11 cellular contexts compared by ENCODE assay signal in the genomic region with DNA sequence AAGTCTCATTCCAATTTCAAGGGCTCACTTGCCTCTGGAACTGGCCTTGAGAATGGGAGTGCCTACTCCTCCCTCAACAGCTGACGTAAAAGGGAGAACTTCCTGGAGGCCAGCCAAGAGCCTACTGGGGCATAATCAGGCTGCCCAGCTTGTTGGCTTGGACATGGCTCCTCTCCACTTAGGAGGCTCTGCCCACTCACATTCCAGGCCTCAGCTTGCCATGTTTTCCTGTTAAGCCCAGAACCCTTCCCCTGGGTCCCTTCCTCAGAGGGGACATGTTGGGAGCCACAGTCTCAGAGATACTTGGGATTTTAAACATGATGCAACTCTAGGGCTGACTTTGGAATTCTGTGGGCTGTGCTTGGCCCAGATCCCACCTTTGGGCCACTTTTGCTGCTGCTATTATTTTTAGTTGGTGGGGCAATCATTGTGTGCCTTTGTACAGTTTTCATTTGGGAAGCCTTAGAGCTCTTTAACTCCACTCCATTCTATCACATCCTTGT. TPM values are rescaled to one million over a fixed set of nuclear protein-coding genes. Genes with fewer than 3 reads are reported as not detected.
DNase-seq lines count a peak whose midpoint lies in the region; ATAC-seq, FAIRE-seq and TF ChIP-seq lines count a peak whose summit lies in the region.
"Had no signal": no experiment of that assay in that cellular context is flagged by ENCODE, and none has a peak within 500 bp of the region (broad histone marks: within the 10 kb centered on the region; RNA-seq: fewer than 3 reads in every experiment).

No MANE protein-coding gene starts in this region.

- H3K4me1 ChIP-seq in mammary epithelial cell (ENCODE audit: insufficient read depth, low read length): peaks cover 56% of the 10 kb centered on the region

- H3K36me3 ChIP-seq in mammary epithelial cell (ENCODE audit: insufficient read depth, low read length): no peaks in the 10 kb centered on the region

- FAIRE-seq in urothelium cell line (lab: Jason Lieb, UNC): no peak
- FAIRE-seq in GM12891 (lab: Jason Lieb, UNC): no peak

- H3K4me2 ChIP-seq in mammary epithelial cell (ENCODE audit: insufficient read depth, low read depth, low read length): peak overlapping the region; percentile 41

- H3K4me3 ChIP-seq in mammary epithelial cell (replicated peaks in 1 of 3; ENCODE audit: insufficient read depth in 1 of 3, low read depth in 2 of 3, low read length in 3 of 3): no peak overlapping the region

- peak overlapping the region; percentile 46 for H3K27ac ChIP-seq in mammary epithelial cell (ENCODE audit: insufficient read depth, low read depth, low read length)
- H3K27ac ChIP-seq: HL-60 had no signal

- ATAC-seq in left colon: peak; percentile 88

- no peak for TF ChIP-seq POLR2A in GM12891 (IDR thresholded peaks at IDR 0.05; ENCODE audit: low read depth, low read length)

- peak overlapping the region; percentile 89 for H2AFZ ChIP-seq in mammary epithelial cell (ENCODE audit: low read depth, low read length)

- CTCF ChIA-PET in mammary epithelial cell (lab: Charles Lee; ENCODE audit: low non-redundant PET): interaction anchor here (0.5 kb wide), 1 partner anchor 213 kb away, joined by 3 read pairs; no protein-coding TSS in a partner anchor

- no peak for TF ChIP-seq CTCF in mammary epithelial cell (conservative IDR thresholded peaks at IDR 0.05 in 1 of 2, IDR thresholded peaks at IDR 0.05 in 1 of 2; ENCODE audit: extremely low read depth in 1 of 2, insufficient read depth in 1 of 2, low read depth in 1 of 2, low read length in 2 of 2)

- H3K27me3 ChIP-seq in mammary epithelial cell (ENCODE audit: insufficient read depth, low read length): no peaks in the 10 kb centered on the region

- 0% methylated on average over 1 of the region's 1 CpG for WGBS in mammary epithelial cell (ENCODE audit: low coverage, missing lambda C conversion rate)

- intact Hi-C loops in mammary epithelial cell (cut with micrococcal nuclease) (no loop called here), left colon (cut with DNase I, micrococcal nuclease) (no loop called here)

- no peak overlapping the region for H3K9ac ChIP-seq in mammary epithelial cell (ENCODE audit: insufficient read depth, low read length)

- no peaks in the 10 kb centered on the region for H4K20me1 ChIP-seq in mammary epithelial cell (ENCODE audit: insufficient read depth, low read length)

- DNase-seq in NCI-H1417 (lab: John Stamatoyannopoulos, UW): peak; percentile 1 to 37 (median 19)
- DNase-seq in NCI-H1417 treated with DMSO at 0.1 percent for 48 hours (lab: John Stamatoyannopoulos, UW): no peak
- peak; percentile 90 for DNase-seq in mammary epithelial cell
- DNase-seq in left colon: peak; percentile 90
- DNase-seq in urothelium cell line (ENCODE audit: low spot score): peak; percentile 68
- DNase-seq in GM12891 (ENCODE audit: insufficient read length, low spot score): no peak
- DNase-seq in NCI-H2171 (lab: John Stamatoyannopoulos, UW): no peak
- no peak for DNase-seq in UCSD-AML1 (lab: John Stamatoyannopoulos, UW; ENCODE audit: unreplicated experiment)
- DNase-seq: activated effector memory CD4-positive, alpha-beta T cell treated with anti-CD3 and anti-CD28 coated beads, Interleukin-2, amount 50 U/mL, for 16 hours; AML-193 had no signal

- no peaks in the 10 kb centered on the region for H3K9me3 ChIP-seq in mammary epithelial cell (replicated peaks; ENCODE audit: insufficient read depth, low read length)

- in situ Hi-C loops in mammary epithelial cell (cut with MboI; ENCODE audit: low sequenced_read_pairs in 2 of 2): no loop called here

- no TSS peak for BruUV-seq in mammary epithelial cell (replicated peaks; lab: Mats Ljungman, UMichigan)

- H3K79me2 ChIP-seq in mammary epithelial cell (ENCODE audit: insufficient read depth, low read length): no peaks in the 10 kb centered on the region

- dilution Hi-C loops in mammary epithelial cell (cut with HindIII; ENCODE audit: low sequenced_read_pairs): loop anchor here (5.0 kb wide), 2 partner anchors 37 to 43 kb away; no protein-coding TSS in a partner anchor

TF ChIP-seq in GM12891, 5 proteins besides CTCF, POLR2A, EP300 and RAD21:
- TF ChIP-seq POU2F2 (IDR thresholded peaks at IDR 0.05; ENCODE audit: low read depth, low read length) (no peak), TAF1 (IDR thresholded peaks at IDR 0.05; ENCODE audit: low read depth, low read length) (no peak), PAX5 (IDR thresholded peaks at IDR 0.05; ENCODE audit: insufficient read depth, low read length, severe bottlenecking) (no peak), POLR2AphosphoS5 (IDR thresholded peaks at IDR 0.05; ENCODE audit: low read depth, low read length) (no peak), SPI1 (IDR thresholded peaks at IDR 0.05; ENCODE audit: low read depth, low read length) (no peak)

RNA-seq across cellular contexts. Expression of a gene that starts 31.5 kb away (rescaled TPM):
- total RNA-seq in mammary epithelial cell: 10 to 100 TPM; 46.6 to 74.0 TPM
- 53.6 TPM for polyA plus RNA-seq in mammary epithelial cell
- polyA minus RNA-seq in mammary epithelial cell: 54.0 TPM
- 100 to 1,000 TPM; 106 to 124 TPM for total RNA-seq in left colon
- 5.0 TPM for polyA plus RNA-seq in GM12891 (2012; ENCODE audit: low read depth, missing spikeins)

Comparison
In these comparisons a context has a peak if more than half of its experiments do, and no peak if none do; other contexts are left out.
1. DNase-seq: peak in NCI-H1417 (3 of 3), mammary epithelial cell (single experiment), left colon (2 of 2) and urothelium cell line (single experiment); none in NCI-H1417 treated with DMSO at 0.1 percent for 48 hours (single experiment), GM12891 (single experiment), NCI-H2171 (single experiment) and UCSD-AML1 (single experiment).